Comparison of ENCODE assay signal across 24 cellular contexts in genomic region chr2:140539506-140539905, GRCh38.
"Had no signal": no experiment of that assay in that cellular context is flagged by ENCODE, and none has a peak within 500 bp of the region (broad histone marks: within the 10 kb centered on the region; RNA-seq: fewer than 3 reads in every experiment).

No MANE protein-coding gene starts in this region.

- H3K27ac ChIP-seq: lower lobe of right lung, spleen, tibial nerve, uterus had no signal

- H3K27me3 ChIP-seq: spleen, tibial nerve, uterus had no signal

- H3K4me3 ChIP-seq: lower lobe of right lung, spleen, tibial nerve, uterus had no signal

- DNase-seq: activated B cell treated with CpG ODN at 0.5 μM for 24 hours; activated CD4-positive, alpha-beta T cell treated with anti-CD3 and anti-CD28 coated beads, Interleukin-2, amount 10 ng/mL, durations not matched to agents 24 days and 14 days; activated CD8-positive, alpha-beta T cell treated with anti-CD3 and anti-CD28 coated beads for 36 hours; activated naive CD4-positive, alpha-beta T cell; activated naive CD8-positive, alpha-beta T cell treated with anti-CD3 and anti-CD28 coated beads for 36 hours; activated T-cell treated with anti-CD3 and anti-CD28 coated beads, Interleukin-2, amount 50 U/mL, for 1 hour; anterior cingulate cortex; cortex of kidney; effector CD8-positive, alpha-beta T cell; hippocampal formation; lower lobe of right lung; natural killer cell; nucleus accumbens; posterior cingulate gyrus; retina; spleen; stimulated activated naive CD4-positive, alpha-beta T cell; uterus had no signal

- H3K9me3 ChIP-seq: lower lobe of right lung, tibial nerve, uterus had no signal

- H3K36me3 Mint-ChIP-seq: activated naive CD8-positive, alpha-beta T cell treated with anti-CD3 and anti-CD28 coated beads for 36 hours; natural killer cell had no signal

- H3K27ac Mint-ChIP-seq: activated B cell treated with CpG ODN at 0.5 μM for 24 hours; activated CD4-positive, alpha-beta T cell treated with anti-CD3 and anti-CD28 coated beads, Interleukin-2, amount 10 ng/mL, durations not matched to agents 24 days and 14 days; activated CD8-positive, alpha-beta T cell treated with anti-CD3 and anti-CD28 coated beads for 36 hours; activated naive CD8-positive, alpha-beta T cell treated with anti-CD3 and anti-CD28 coated beads for 36 hours; activated T-helper 17 cell treated with anti-CD3 and anti-CD28 coated beads, Interleukin-2, amount 50 U/mL, for 72 hours; natural killer cell; T-helper 2 cell treated with Interferon-gamma antibody and Interleukin-4, amounts not matched to agents 5 μg/mL and 100 μg/mL, for 36 hours had no signal

- H3K4me3 Mint-ChIP-seq: activated B cell treated with CpG ODN at 0.5 μM for 24 hours; activated CD4-positive, alpha-beta T cell treated with anti-CD3 and anti-CD28 coated beads, Interleukin-2, amount 10 ng/mL, durations not matched to agents 24 days and 14 days; activated CD8-positive, alpha-beta T cell treated with anti-CD3 and anti-CD28 coated beads for 36 hours; activated naive CD8-positive, alpha-beta T cell treated with anti-CD3 and anti-CD28 coated beads for 36 hours; activated T-helper 17 cell treated with anti-CD3 and anti-CD28 coated beads, Interleukin-2, amount 50 U/mL, for 72 hours; central memory CD8-positive, alpha-beta T cell; natural killer cell; T-helper 2 cell treated with Interferon-gamma antibody and Interleukin-4, amounts not matched to agents 5 μg/mL and 100 μg/mL, for 36 hours had no signal

- ATAC-seq: activated CD8-positive, alpha-beta T cell treated with anti-CD3 and anti-CD28 coated beads for 36 hours; activated T-helper 17 cell treated with anti-CD3 and anti-CD28 coated beads, Interleukin-2, amount 50 U/mL, for 72 hours; esophagus mucosa; lower lobe of right lung; natural killer cell had no signal

- H3K36me3 ChIP-seq: lower lobe of right lung, spleen, tibial nerve, uterus had no signal

- H3K27me3 Mint-ChIP-seq: activated B cell treated with CpG ODN at 0.5 μM for 24 hours; activated CD4-positive, alpha-beta T cell treated with anti-CD3 and anti-CD28 coated beads, Interleukin-2, amount 10 ng/mL, durations not matched to agents 24 days and 14 days; activated CD8-positive, alpha-beta T cell treated with anti-CD3 and anti-CD28 coated beads for 36 hours; activated naive CD8-positive, alpha-beta T cell treated with anti-CD3 and anti-CD28 coated beads for 36 hours; activated T-helper 17 cell treated with anti-CD3 and anti-CD28 coated beads, Interleukin-2, amount 50 U/mL, for 72 hours; central memory CD8-positive, alpha-beta T cell had no signal

- H3K4me1 Mint-ChIP-seq: activated B cell treated with CpG ODN at 0.5 μM for 24 hours; activated CD4-positive, alpha-beta T cell treated with anti-CD3 and anti-CD28 coated beads, Interleukin-2, amount 10 ng/mL, durations not matched to agents 24 days and 14 days; activated naive CD8-positive, alpha-beta T cell treated with anti-CD3 and anti-CD28 coated beads for 36 hours; activated T-helper 17 cell treated with anti-CD3 and anti-CD28 coated beads, Interleukin-2, amount 50 U/mL, for 72 hours; central memory CD8-positive, alpha-beta T cell; natural killer cell had no signal

- H3K4me1 ChIP-seq: lower lobe of right lung, spleen, tibial nerve, uterus had no signal

- FAIRE-seq: islet of Langerhans had no signal
